In genomic region chr18:68701353-68701752, GRCh38 we compare ENCODE assay signal across 1 cellular context.
TF ChIP-seq lines count a peak whose summit lies in the region.

No MANE protein-coding gene starts in this region.

TF ChIP-seq in HEK293, 187 proteins besides CTCF, POLR2A, EP300 and RAD21 (continued from another document):
- TF ChIP-seq ZBTB44 (tag by site-specific recombination; IDR thresholded peaks at IDR 0.05) (0 out of 2 replicates have a peak, but pooled peaks have one; percentile 41), ZNF24 (tag by site-specific recombination; IDR thresholded peaks at IDR 0.05) (no peak), ZNF747 (tag by site-specific recombination; IDR thresholded peaks at IDR 0.05) (no peak), ZNF580 (tag by site-specific recombination; IDR thresholded peaks at IDR 0.05) (0 out of 2 replicates have a peak, but pooled peaks have one; percentile 59), OSR2 (tag by site-specific recombination; IDR thresholded peaks at IDR 0.05) (peak; percentile 85), ZNF843 (tag by site-specific recombination; IDR thresholded peaks at IDR 0.05) (peak; percentile 87), KLF10 (tag by site-specific recombination; IDR thresholded peaks at IDR 0.05) (0 out of 2 replicates have a peak, but pooled peaks have one; percentile 33), KLF16 (tag by site-specific recombination; IDR thresholded peaks at IDR 0.05) (peak; percentile 44; the same call in 1 of the 2 replicates), FEZF1 (tag by site-specific recombination; IDR thresholded peaks at IDR 0.05) (peak; percentile 71), SP7 (tag by site-specific recombination; IDR thresholded peaks at IDR 0.05) (peak; percentile 80), IKZF3 (tag by site-specific recombination; IDR thresholded peaks at IDR 0.05) (peak; percentile 33; the same call in 1 of the 2 replicates), ZNF423 (tag by site-specific recombination; IDR thresholded peaks at IDR 0.05) (no peak), ZNF560 (tag by site-specific recombination; IDR thresholded peaks at IDR 0.05; ENCODE audit: borderline replicate concordance) (no peak), PRDM6 (tag by site-specific recombination; IDR thresholded peaks at IDR 0.05) (peak; percentile 60), KLF8 (tag by site-specific recombination; IDR thresholded peaks at IDR 0.05) (peak; percentile 71)
